1 cellular context compared by ENCODE assay signal in the genomic region with DNA sequence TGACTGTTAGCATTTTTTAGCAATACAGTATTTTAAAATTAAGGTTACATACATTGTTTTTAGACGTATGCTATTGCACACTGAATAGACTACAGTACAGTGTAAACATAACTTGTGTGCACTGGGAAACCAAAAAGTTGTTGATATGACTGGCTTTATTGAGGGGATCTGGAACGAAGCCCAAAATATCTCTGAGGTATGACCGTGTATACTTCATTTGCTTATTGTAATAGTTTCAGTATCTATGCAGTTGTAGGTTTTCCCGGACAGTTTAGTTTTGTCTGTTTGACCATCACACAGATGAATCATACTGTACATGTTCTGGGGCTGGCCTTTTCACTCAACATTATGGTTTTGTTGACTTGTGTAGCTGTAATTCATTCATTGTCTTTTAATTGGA.
TF ChIP-seq lines count a peak whose summit lies in the region.

No MANE protein-coding gene starts in this region.

TF ChIP-seq in GM23338, 12 proteins besides CTCF, POLR2A, EP300 and RAD21 (continued from another document):
- TF ChIP-seq, protein P1, sequence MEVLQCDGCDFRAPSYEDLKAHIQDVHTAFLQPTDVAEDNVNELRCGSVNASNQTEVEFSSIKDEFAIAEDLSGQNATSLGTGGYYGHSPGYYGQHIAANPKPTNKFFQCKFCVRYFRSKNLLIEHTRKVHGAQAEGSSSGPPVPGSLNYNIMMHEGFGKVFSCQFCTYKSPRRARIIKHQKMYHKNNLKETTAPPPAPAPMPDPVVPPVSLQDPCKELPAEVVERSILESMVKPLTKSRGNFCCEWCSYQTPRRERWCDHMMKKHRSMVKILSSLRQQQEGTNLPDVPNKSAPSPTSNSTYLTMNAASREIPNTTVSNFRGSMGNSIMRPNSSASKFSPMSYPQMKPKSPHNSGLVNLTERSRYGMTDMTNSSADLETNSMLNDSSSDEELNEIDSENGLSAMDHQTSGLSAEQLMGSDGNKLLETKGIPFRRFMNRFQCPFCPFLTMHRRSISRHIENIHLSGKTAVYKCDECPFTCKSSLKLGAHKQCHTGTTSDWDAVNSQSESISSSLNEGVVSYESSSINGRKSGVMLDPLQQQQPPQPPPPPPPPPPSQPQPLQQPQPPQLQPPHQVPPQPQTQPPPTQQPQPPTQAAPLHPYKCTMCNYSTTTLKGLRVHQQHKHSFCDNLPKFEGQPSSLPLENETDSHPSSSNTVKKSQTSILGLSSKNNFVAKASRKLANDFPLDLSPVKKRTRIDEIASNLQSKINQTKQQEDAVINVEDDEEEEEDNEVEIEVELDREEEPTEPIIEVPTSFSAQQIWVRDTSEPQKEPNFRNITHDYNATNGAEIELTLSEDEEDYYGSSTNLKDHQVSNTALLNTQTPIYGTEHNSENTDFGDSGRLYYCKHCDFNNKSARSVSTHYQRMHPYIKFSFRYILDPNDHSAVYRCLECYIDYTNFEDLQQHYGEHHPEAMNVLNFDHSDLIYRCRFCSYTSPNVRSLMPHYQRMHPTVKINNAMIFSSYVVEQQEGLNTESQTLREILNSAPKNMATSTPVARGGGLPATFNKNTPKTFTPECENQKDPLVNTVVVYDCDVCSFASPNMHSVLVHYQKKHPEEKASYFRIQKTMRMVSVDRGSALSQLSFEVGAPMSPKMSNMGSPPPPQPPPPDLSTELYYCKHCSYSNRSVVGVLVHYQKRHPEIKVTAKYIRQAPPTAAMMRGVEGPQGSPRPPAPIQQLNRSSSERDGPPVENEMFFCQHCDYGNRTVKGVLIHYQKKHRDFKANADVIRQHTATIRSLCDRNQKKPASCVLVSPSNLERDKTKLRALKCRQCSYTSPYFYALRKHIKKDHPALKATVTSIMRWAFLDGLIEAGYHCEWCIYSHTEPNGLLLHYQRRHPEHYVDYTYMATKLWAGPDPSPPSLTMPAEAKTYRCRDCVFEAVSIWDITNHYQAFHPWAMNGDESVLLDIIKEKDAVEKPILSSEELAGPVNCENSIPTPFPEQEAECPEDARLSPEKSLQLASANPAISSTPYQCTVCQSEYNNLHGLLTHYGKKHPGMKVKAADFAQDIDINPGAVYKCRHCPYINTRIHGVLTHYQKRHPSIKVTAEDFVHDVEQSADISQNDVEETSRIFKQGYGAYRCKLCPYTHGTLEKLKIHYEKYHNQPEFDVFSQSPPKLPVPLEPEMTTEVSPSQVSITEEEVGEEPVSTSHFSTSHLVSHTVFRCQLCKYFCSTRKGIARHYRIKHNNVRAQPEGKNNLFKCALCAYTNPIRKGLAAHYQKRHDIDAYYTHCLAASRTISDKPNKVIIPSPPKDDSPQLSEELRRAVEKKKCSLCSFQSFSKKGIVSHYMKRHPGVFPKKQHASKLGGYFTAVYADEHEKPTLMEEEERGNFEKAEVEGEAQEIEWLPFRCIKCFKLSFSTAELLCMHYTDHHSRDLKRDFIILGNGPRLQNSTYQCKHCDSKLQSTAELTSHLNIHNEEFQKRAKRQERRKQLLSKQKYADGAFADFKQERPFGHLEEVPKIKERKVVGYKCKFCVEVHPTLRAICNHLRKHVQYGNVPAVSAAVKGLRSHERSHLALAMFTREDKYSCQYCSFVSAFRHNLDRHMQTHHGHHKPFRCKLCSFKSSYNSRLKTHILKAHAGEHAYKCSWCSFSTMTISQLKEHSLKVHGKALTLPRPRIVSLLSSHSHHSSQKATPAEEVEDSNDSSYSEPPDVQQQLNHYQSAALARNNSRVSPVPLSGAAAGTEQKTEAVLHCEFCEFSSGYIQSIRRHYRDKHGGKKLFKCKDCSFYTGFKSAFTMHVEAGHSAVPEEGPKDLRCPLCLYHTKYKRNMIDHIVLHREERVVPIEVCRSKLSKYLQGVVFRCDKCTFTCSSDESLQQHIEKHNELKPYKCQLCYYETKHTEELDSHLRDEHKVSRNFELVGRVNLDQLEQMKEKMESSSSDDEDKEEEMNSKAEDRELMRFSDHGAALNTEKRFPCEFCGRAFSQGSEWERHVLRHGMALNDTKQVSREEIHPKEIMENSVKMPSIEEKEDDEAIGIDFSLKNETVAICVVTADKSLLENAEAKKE (CRISPR knock-in tag; IDR thresholded peaks at IDR 0.05) = no peak
- no peak for TF ChIP-seq ZNF114 (CRISPR knock-in tag; IDR thresholded peaks at IDR 0.05)
- TF ChIP-seq STAT1 (IDR thresholded peaks at IDR 0.05; ENCODE audit: unreplicated experiment) = no peak
- TF ChIP-seq, protein P2, sequence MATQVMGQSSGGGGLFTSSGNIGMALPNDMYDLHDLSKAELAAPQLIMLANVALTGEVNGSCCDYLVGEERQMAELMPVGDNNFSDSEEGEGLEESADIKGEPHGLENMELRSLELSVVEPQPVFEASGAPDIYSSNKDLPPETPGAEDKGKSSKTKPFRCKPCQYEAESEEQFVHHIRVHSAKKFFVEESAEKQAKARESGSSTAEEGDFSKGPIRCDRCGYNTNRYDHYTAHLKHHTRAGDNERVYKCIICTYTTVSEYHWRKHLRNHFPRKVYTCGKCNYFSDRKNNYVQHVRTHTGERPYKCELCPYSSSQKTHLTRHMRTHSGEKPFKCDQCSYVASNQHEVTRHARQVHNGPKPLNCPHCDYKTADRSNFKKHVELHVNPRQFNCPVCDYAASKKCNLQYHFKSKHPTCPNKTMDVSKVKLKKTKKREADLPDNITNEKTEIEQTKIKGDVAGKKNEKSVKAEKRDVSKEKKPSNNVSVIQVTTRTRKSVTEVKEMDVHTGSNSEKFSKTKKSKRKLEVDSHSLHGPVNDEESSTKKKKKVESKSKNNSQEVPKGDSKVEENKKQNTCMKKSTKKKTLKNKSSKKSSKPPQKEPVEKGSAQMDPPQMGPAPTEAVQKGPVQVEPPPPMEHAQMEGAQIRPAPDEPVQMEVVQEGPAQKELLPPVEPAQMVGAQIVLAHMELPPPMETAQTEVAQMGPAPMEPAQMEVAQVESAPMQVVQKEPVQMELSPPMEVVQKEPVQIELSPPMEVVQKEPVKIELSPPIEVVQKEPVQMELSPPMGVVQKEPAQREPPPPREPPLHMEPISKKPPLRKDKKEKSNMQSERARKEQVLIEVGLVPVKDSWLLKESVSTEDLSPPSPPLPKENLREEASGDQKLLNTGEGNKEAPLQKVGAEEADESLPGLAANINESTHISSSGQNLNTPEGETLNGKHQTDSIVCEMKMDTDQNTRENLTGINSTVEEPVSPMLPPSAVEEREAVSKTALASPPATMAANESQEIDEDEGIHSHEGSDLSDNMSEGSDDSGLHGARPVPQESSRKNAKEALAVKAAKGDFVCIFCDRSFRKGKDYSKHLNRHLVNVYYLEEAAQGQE (IDR thresholded peaks at IDR 0.05; ENCODE audit: unreplicated experiment) = no peak
- TF ChIP-seq POLR2AphosphoS5 (IDR thresholded peaks at IDR 0.05; ENCODE audit: low read depth) = no peak
- TF ChIP-seq EZH2phosphoT487 (IDR thresholded peaks at IDR 0.05; ENCODE audit: unreplicated experiment) = no peak
